In the genomic region with DNA sequence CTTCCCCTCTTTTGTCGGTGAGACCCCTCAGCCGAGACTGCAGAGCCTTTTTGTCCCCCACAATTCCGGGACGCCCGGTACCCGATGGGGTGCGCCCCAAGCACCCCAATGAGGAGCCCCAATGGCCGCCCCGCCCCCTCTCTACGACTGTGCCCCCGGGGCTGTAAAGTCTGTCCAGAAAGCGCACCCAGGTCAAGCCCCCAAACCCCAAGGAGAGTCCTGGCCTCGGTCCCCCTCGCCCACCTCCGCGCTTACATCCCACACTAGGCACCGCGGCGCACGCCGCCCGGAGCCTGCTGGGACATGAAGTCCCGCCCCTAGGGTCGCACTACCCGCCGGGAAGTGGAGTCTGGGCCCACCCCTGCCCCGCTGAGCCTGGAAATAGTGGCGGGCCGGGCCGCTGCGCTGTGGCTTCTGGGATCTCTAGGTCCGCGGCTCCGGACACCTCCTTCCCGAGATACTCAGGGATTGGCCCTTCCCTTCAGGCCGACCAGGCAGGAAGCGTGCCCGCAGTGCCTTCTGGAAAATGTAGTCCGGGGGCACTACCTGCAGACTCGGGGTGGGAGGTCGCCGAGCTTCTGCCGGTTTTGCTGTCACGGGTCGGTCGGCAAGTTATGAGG, we compare ENCODE assay signal across 8 cellular contexts. TPM values are rescaled to one million over a fixed set of nuclear protein-coding genes. Genes with fewer than 3 reads are reported as not detected.
A peak's percentile ranks its signal among the peaks of the same experiment; 100 is the strongest.
DNase-seq lines count a peak whose midpoint lies in the region; ATAC-seq and TF ChIP-seq lines count a peak whose summit lies in the region.

A gene (minus strand): TSS at position 281 of the 620 bp plus-strand sequence. CDS start 442 bp downstream, outside the sequence.

- H3K9me3 Mint-ChIP-seq in Calu3 (ENCODE audit: low read depth, unreplicated experiment) = no peaks in the 10 kb centered on the region
- no peaks in the 10 kb centered on the region for H3K9me3 Mint-ChIP-seq in activated T-cell treated with anti-CD3 and anti-CD28 coated beads, Interleukin-2, amount 50 U/mL, for 4 hours

- peaks cover 35% of the 10 kb centered on the region for H3K36me3 Mint-ChIP-seq in Calu3 (ENCODE audit: insufficient read depth, unreplicated experiment)
- H3K36me3 Mint-ChIP-seq in activated T-cell treated with anti-CD3 and anti-CD28 coated beads, Interleukin-2, amount 50 U/mL, for 4 hours (ENCODE audit: insufficient read depth) = peaks cover 14% of the 10 kb centered on the region

- TF ChIP-seq CTCF in Calu3 (IDR thresholded peaks at IDR 0.05; ENCODE audit: unreplicated experiment) (no peak), Peyer's patch (IDR thresholded peaks at IDR 0.05) (peak in 1 of 6 experiments; percentile 27)

- peak within 1 kb of the TSS; percentile 61 to 87 (median 78) for H3K27ac ChIP-seq in Peyer's patch
- H3K27ac ChIP-seq in esophagus (ENCODE audit: low read depth in 2 of 2, low read length in 1 of 2) = peak within 1 kb of the TSS; percentile 72 to 88

- ATAC-seq in GM21576 (IDR thresholded peaks at IDR 0.05; ENCODE audit: unreplicated experiment) = peak; percentile 54
- peak; percentile 95 to 96 for ATAC-seq in activated T-cell treated with anti-CD3 and anti-CD28 coated beads, Interleukin-2, amount 50 U/mL, for 4 hours

- CTCF ChIA-PET in Calu3 (lab: Charles Lee) = interaction anchor here (0.6 to 1.0 kb wide), 4 partner anchors 12 to 777 kb away, joined by 3 to 4 read pairs (median 4); a partner anchor contains a TSS

- peak within 1 kb of the TSS; percentile 97 for H3K4me3 Mint-ChIP-seq in Calu3 (ENCODE audit: low read depth, unreplicated experiment)
- peak within 1 kb of the TSS; percentile 96 for H3K4me3 Mint-ChIP-seq in activated T-cell treated with anti-CD3 and anti-CD28 coated beads, Interleukin-2, amount 50 U/mL, for 4 hours

- TF ChIP-seq POLR2A in Peyer's patch (IDR thresholded peaks at IDR 0.05) = peak; percentile 76 to 88

- 0 to 1% methylated on average over 46 of the region's 46 CpGs for WGBS in esophagus, 2 donors

- H3K9me3 ChIP-seq in Peyer's patch (no peaks in the 10 kb centered on the region), esophagus (ENCODE audit: control insufficient read depth in 2 of 2, insufficient read depth in 1 of 2, low read depth in 1 of 2, low read length in 1 of 2) (no peaks in the 10 kb centered on the region), mucosa of stomach (ENCODE audit: control insufficient read depth, low read length) (no peaks in the 10 kb centered on the region)

- peak within 1 kb of the TSS; percentile 70 for H3K9ac ChIP-seq in mucosa of stomach (ENCODE audit: low read length)

- peaks cover 4% of the 10 kb centered on the region for H3K4me1 Mint-ChIP-seq in Calu3 (ENCODE audit: low read depth, unreplicated experiment)
- H3K4me1 Mint-ChIP-seq in activated T-cell treated with anti-CD3 and anti-CD28 coated beads, Interleukin-2, amount 50 U/mL, for 4 hours (ENCODE audit: low read depth) = peaks cover 15% of the 10 kb centered on the region

- DNase-seq in Calu3 (peak; percentile 95), KG1 (lab: John Stamatoyannopoulos, UW) (peak; percentile 91), Peyer's patch (peak; percentile 84 to 96 (median 96))
- peak; percentile 73 for DNase-seq in activated T-cell treated with anti-CD3 and anti-CD28 coated beads, Interleukin-2, amount 50 U/mL, for 4 hours
- DNase-seq in stimulated activated CD8-positive, alpha-beta memory T cell treated with anti-CD3 and anti-CD28 coated beads, Interleukin-4, amount 100 ng/mL, for 48 hours = peak; percentile 90

- H3K27me3 ChIP-seq in Peyer's patch = no peaks in the 10 kb centered on the region
- H3K27me3 ChIP-seq in esophagus (ENCODE audit: control insufficient read depth in 1 of 2, insufficient read depth in 2 of 2, low read length in 2 of 2) = no peaks in the 10 kb centered on the region
- H3K27me3 ChIP-seq in mucosa of stomach (ENCODE audit: control insufficient read depth, insufficient read depth, low read length) = no peaks in the 10 kb centered on the region

- H3K4me3 ChIP-seq in Peyer's patch = peak within 1 kb of the TSS; percentile 64 to 87 (median 83)
- peak within 1 kb of the TSS; percentile 62 to 83 for H3K4me3 ChIP-seq in esophagus (ENCODE audit: low read depth in 1 of 2, low read length in 2 of 2)
- H3K4me3 ChIP-seq in mucosa of stomach (ENCODE audit: low read length) = peak within 1 kb of the TSS; percentile 94

- H3K36me3 ChIP-seq in Peyer's patch = peaks cover 0 to 22% (median 0%) of the 10 kb centered on the region in 3 donors
- H3K36me3 ChIP-seq in esophagus (ENCODE audit: control insufficient read depth in 2 of 2, insufficient read depth in 2 of 2, low read length in 1 of 2) = peaks cover 6 to 17% of the 10 kb centered on the region in 2 donors
- H3K36me3 ChIP-seq in mucosa of stomach (ENCODE audit: control insufficient read depth, insufficient read depth, low read length) = peaks cover 10% of the 10 kb centered on the region

- H3K4me1 ChIP-seq in Peyer's patch (peaks cover 3 to 11% (median 8%) of the 10 kb centered on the region in 4 donors), esophagus (ENCODE audit: control insufficient read depth in 2 of 2, insufficient read depth in 2 of 2, low read length in 1 of 2) (peaks cover 5 to 7% of the 10 kb centered on the region in 2 donors), mucosa of stomach (ENCODE audit: control insufficient read depth, insufficient read depth, low read length) (peaks cover 7% of the 10 kb centered on the region)

- intact Hi-C loops in Calu3 (cut with micrococcal nuclease; ENCODE audit: unreplicated experiment) = no loop called here

- peak within 1 kb of the TSS; percentile 70 for H3K27ac Mint-ChIP-seq in Calu3 (ENCODE audit: unreplicated experiment)

- H3K27me3 Mint-ChIP-seq in Calu3 (ENCODE audit: unreplicated experiment) = no peaks in the 10 kb centered on the region
- H3K27me3 Mint-ChIP-seq in activated T-cell treated with anti-CD3 and anti-CD28 coated beads, Interleukin-2, amount 50 U/mL, for 4 hours (ENCODE audit: low read depth) = no peaks in the 10 kb centered on the region

- no TSS peak for BruUV-seq in Calu3 (replicated peaks; lab: Mats Ljungman, UMichigan)

RNA-seq across cellular contexts. Expression of the gene that starts here (rescaled TPM):
- total RNA-seq in Calu3 (2022) = 39.8 and 41.0 TPM in 2 replicates
- 10 to 100 TPM; 20.3 to 47.0 (median 31.9) TPM for total RNA-seq in Peyer's patch
- total RNA-seq in activated T-cell treated with anti-CD3 and anti-CD28 coated beads, Interleukin-2, amount 50 U/mL, for 4 hours = 10 to 100 TPM; 50.7 to 61.2 (median 53.6) TPM
- polyA plus RNA-seq in esophagus = 10 to 100 TPM; 15.4 to 19.0 TPM

Comparison
In these comparisons a context has a peak if more than half of its experiments do, and no peak if none do; other contexts are left out.
1. Peak in every context shown above with its lines: DNase-seq, ATAC-seq, H3K4me3 ChIP-seq and H3K27ac ChIP-seq.